In the genomic region with DNA sequence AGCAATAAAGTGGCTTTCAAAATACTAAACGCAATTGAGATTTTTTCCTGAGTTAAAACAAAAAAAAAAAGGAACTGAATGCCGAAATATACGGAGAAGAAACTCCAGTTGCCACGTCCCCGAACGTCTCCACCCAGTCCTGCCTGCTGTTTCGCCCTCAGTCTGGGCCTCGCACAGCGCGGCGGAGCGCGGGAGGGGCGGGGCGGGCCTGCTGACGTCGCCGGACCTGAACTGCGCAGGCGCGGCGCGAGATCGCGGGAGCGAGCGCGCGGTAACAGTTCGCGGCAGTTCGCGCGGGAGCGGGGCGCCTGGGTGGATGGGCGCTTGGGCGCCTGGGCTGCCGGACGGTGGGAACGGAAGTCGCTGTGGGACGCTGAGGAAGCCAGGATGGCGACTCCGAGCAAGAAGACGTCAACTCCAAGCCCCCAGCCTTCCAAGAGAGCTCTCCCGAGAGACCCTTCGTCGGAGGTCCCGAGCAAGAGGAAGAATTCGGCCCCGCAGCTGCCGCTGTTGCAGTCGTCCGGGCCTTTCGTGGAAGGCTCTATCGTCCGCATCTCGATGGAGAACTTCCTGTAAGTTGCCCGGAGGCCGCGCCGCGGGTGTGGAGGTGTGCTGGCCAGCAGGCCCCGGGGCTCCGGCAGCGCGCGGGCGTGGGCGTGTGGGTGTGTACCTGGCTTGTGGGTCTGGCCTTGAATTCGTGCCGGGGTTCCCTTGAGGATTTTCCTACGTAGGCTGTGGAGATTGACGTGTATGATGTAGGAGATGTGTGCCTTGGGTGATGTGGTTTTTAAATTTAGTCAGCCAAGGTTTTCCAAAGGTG, we compare ENCODE assay signal across 8 cellular contexts. TPM values are rescaled to one million over a fixed set of nuclear protein-coding genes. Genes with fewer than 3 reads are reported as not detected.
DNase-seq lines count a peak whose midpoint lies in the region; ATAC-seq, FAIRE-seq and TF ChIP-seq lines count a peak whose summit lies in the region.

A gene (plus strand): TSS at position 287 of the 820 bp plus-strand sequence. CDS start 101 bp downstream, at position 388.

- no peaks in the 10 kb centered on the region for H3K9me3 Mint-ChIP-seq in activated CD8-positive, alpha-beta memory T cell treated with anti-CD3 and anti-CD28 coated beads, Interleukin-2, amount 10 ng/mL, durations not matched to agents 7 days and 5 days (ENCODE audit: low read depth)

- H2BK12ac ChIP-seq in H1 (ENCODE audit: low read depth, low read length) (no peak within 1 kb of the TSS), mesenchymal stem cell (ENCODE audit: low read length in 2 of 2) (peak within 1 kb of the TSS; percentile 48 to 55)

- H3K79me1 ChIP-seq in H1 (ENCODE audit: low read depth, low read length) (no peaks in the 10 kb centered on the region), mesenchymal stem cell (replicated peaks; ENCODE audit: low read length, poor library complexity, severe bottlenecking) (peaks cover 6% of the 10 kb centered on the region)

- H4K8ac ChIP-seq in H1 (ENCODE audit: extremely low read depth, insufficient read depth, low read length) = peak within 1 kb of the TSS; percentile 96
- peak within 1 kb of the TSS; percentile 99 for H4K8ac ChIP-seq in mesenchymal stem cell (ENCODE audit: low read length)

- peaks cover 9 to 48% of the 10 kb centered on the region in 2 experiments for H3K79me2 ChIP-seq in H1 (ENCODE audit: control insufficient read depth in 1 of 2, insufficient read depth in 2 of 2, low read length in 2 of 2)

- peak within 1 kb of the TSS; percentile 98 for H3K4me3 ChIP-seq in HUES48 (ENCODE audit: low read depth, low read length)
- peak within 1 kb of the TSS; percentile 89 for H3K4me3 ChIP-seq in NT2/D1 (ENCODE audit: insufficient read length, low read depth)
- peak within 1 kb of the TSS; percentile 80 to 96 (median 92) for H3K4me3 ChIP-seq in H1 (ENCODE audit: extremely low read depth in 1 of 4, insufficient read depth in 2 of 4, low read depth in 3 of 4, low read length in 4 of 4)
- H3K4me3 ChIP-seq in mesenchymal stem cell (ENCODE audit: insufficient read depth in 1 of 2, low read depth in 1 of 2, low read length in 2 of 2) = peak within 1 kb of the TSS; percentile 67 to 97

- H2BK15ac ChIP-seq in H1 (ENCODE audit: low read length) (no peak within 1 kb of the TSS; the same call in 1 of the 2 replicates), mesenchymal stem cell (ENCODE audit: low read depth, poor library complexity, severe bottlenecking) (peak within 1 kb of the TSS; percentile 62)

- TF ChIP-seq POLR2A in H1 (IDR thresholded peaks at IDR 0.05; ENCODE audit: control extremely low read depth in 1 of 2, low read depth in 2 of 2, low read length in 2 of 2) = peak; percentile 86 to 91

- in situ Hi-C loops in Caki2 (cut with HindIII; ENCODE audit: low pct_unique_long_range_greater_than_20kb, low sequenced_read_pairs) = no loop called here

- 1% methylated on average over 37 of the region's 75 CpGs; no CpG with 5 or more reads in 1 of the 2 experiments for WGBS in H1 (ENCODE audit: extremely low coverage in 1 of 2, insufficient coverage in 1 of 2, insufficient read length in 1 of 2, insufficient replicate concordance in 2 of 2, low coverage in 1 of 2, low lambda C conversion rate in 2 of 2, missing lambda C conversion rate in 1 of 2), 2 experiments
- under 1% methylated on average over 61 of the region's 75 CpGs for WGBS in mesenchymal stem cell

- no peak for TF ChIP-seq RAD21 in H1 (IDR thresholded peaks at IDR 0.05 in 1 of 2, conservative IDR thresholded peaks at IDR 0.05 in 1 of 2; ENCODE audit: low read depth in 2 of 2, low read length in 2 of 2)

- peak within 1 kb of the TSS; percentile 70 for H3K56ac ChIP-seq in H1 (replicated peaks; ENCODE audit: insufficient read length, low read depth, low read length)

- no peak for TF ChIP-seq EP300 in H1 (IDR thresholded peaks at IDR 0.05; ENCODE audit: borderline replicate concordance in 1 of 2, low read depth in 2 of 2, low read length in 2 of 2)

- no peaks in the 10 kb centered on the region for H3K27me3 ChIP-seq in HUES48 (ENCODE audit: control insufficient read depth, insufficient read depth, low read length)
- H3K27me3 ChIP-seq in NT2/D1 (ENCODE audit: insufficient read depth, insufficient read length) = no peaks in the 10 kb centered on the region
- no peaks in the 10 kb centered on the region for H3K27me3 ChIP-seq in H1 (replicated peaks in 1 of 4; ENCODE audit: control insufficient read depth in 3 of 4, extremely low read depth in 1 of 4, insufficient read depth in 3 of 4, low read length in 3 of 4)
- no peaks in the 10 kb centered on the region for H3K27me3 ChIP-seq in mesenchymal stem cell (ENCODE audit: control insufficient read depth in 1 of 2, insufficient read depth in 1 of 2, low read length in 2 of 2)

- DNase-seq in Caki2 (ENCODE audit: low read depth) (peak; percentile 87), NT2/D1 (ENCODE audit: low read depth, low spot score) (peak; percentile 77), H1 (ENCODE audit: low read depth in 1 of 2, low spot score in 2 of 2) (peak; percentile 68 to 91), mesenchymal stem cell (peak; percentile 91)
- peak; percentile 91 for DNase-seq in activated CD8-positive, alpha-beta memory T cell treated with anti-CD3 and anti-CD28 coated beads, Interleukin-2, amount 10 ng/mL, durations not matched to agents 7 days and 5 days
- peak; percentile 64 for DNase-seq in stimulated activated CD8-positive, alpha-beta memory T cell treated with anti-CD3 and anti-CD28 coated beads, Interleukin-12 subunit alpha, Interleukin-12 subunit beta, amount 100 ng/mL, for 24 hours (ENCODE audit: extremely low read depth)

- H3K23ac ChIP-seq in H1 (ENCODE audit: insufficient read length) (no peak within 1 kb of the TSS), mesenchymal stem cell (ENCODE audit: low read length in 2 of 2) (peak within 1 kb of the TSS in 1 of 2 experiments; percentile 93)

- POLR2A ChIA-PET in H1 (lab: Charles Lee; ENCODE audit: partially characterized antibody) = interaction anchor here (0.7 to 1.5 kb wide), 3 partner anchors 10 to 38 kb away, joined by 3 to 6 read pairs (median 3); no protein-coding TSS in a partner anchor

- H3K9ac ChIP-seq in HUES48 (ENCODE audit: low read depth, low read length) = peak within 1 kb of the TSS; percentile 87
- peak within 1 kb of the TSS; percentile 92 for H3K9ac ChIP-seq in NT2/D1 (ENCODE audit: insufficient read length, low read depth)
- H3K9ac ChIP-seq in H1 (replicated peaks in 1 of 4; ENCODE audit: extremely low read depth in 1 of 4, low read depth in 3 of 4, low read length in 3 of 4) = peak within 1 kb of the TSS; percentile 68 to 86 (median 84)
- peak within 1 kb of the TSS; percentile 97 for H3K9ac ChIP-seq in mesenchymal stem cell (ENCODE audit: low read length)

- peak within 1 kb of the TSS; percentile 96 for H3K27ac Mint-ChIP-seq in activated CD8-positive, alpha-beta memory T cell treated with anti-CD3 and anti-CD28 coated beads, Interleukin-2, amount 10 ng/mL, durations not matched to agents 7 days and 5 days

- H3K27me3 Mint-ChIP-seq in activated CD8-positive, alpha-beta memory T cell treated with anti-CD3 and anti-CD28 coated beads, Interleukin-2, amount 10 ng/mL, durations not matched to agents 7 days and 5 days = no peaks in the 10 kb centered on the region

- H3K27ac ChIP-seq in HUES48 (ENCODE audit: low read depth, low read length) (peak within 1 kb of the TSS; percentile 92), H1 (ENCODE audit: low read depth, low read length) (peak within 1 kb of the TSS; percentile 73), mesenchymal stem cell (ENCODE audit: low read length, poor library complexity, severe bottlenecking) (peak within 1 kb of the TSS; percentile 96)

- H2BK20ac ChIP-seq in H1 (ENCODE audit: low read length) = peak within 1 kb of the TSS; percentile 49; the same call in 1 of the 2 replicates

- peaks cover 6 to 7% of the 10 kb centered on the region in 2 experiments for H4K20me1 ChIP-seq in H1 (replicated peaks in 1 of 2; ENCODE audit: control insufficient read depth in 1 of 2, insufficient read depth in 2 of 2, low read length in 2 of 2)

- H3K9me3 ChIP-seq in HUES48 (ENCODE audit: control insufficient read depth, insufficient read depth, low read length) = no peaks in the 10 kb centered on the region
- no peaks in the 10 kb centered on the region for H3K9me3 ChIP-seq in NT2/D1 (ENCODE audit: insufficient read depth, low read length)
- no peaks in the 10 kb centered on the region for H3K9me3 ChIP-seq in H1 (ENCODE audit: insufficient read depth in 2 of 2, low read depth in 1 of 2, low read length in 1 of 2)
- no peaks in the 10 kb centered on the region for H3K9me3 ChIP-seq in mesenchymal stem cell (ENCODE audit: control insufficient read depth, low read length)

- CTCF ChIA-PET in activated CD8-positive, alpha-beta memory T cell treated with anti-CD3 and anti-CD28 coated beads, Interleukin-2, amount 10 ng/mL, durations not matched to agents 7 days and 5 days (lab: Charles Lee) = interaction anchor here (0.8 kb wide), 1 partner anchor 21 kb away, joined by 3 read pairs; no protein-coding TSS in a partner anchor
- CTCF ChIA-PET in H1 (lab: Charles Lee; ENCODE audit: partially characterized antibody) = interaction anchor here (0.7 kb wide), 1 partner anchor 81 kb away, joined by 5 read pairs; no protein-coding TSS in a partner anchor

- H3K36me3 ChIP-seq in HUES48 (ENCODE audit: control insufficient read depth, insufficient read depth, low read length) = peaks cover 24% of the 10 kb centered on the region
- peaks cover 38% of the 10 kb centered on the region for H3K36me3 ChIP-seq in NT2/D1 (ENCODE audit: insufficient read depth, insufficient read length, low read length)
- peaks cover 0 to 6% (median 0%) of the 10 kb centered on the region in 4 experiments; a peak in 1 of 8 replicates for H3K36me3 ChIP-seq in H1 (ENCODE audit: control insufficient read depth in 2 of 4, insufficient read depth in 4 of 4, low read length in 3 of 4)
- H3K36me3 ChIP-seq in mesenchymal stem cell (ENCODE audit: control insufficient read depth in 1 of 2, insufficient read depth in 2 of 2, low read depth in 1 of 2, low read length in 2 of 2) = peaks cover 0 to 19% of the 10 kb centered on the region in 2 experiments

- H3K4me1 ChIP-seq in HUES48 (ENCODE audit: control insufficient read depth, insufficient read depth, low read length) (peaks cover 46% of the 10 kb centered on the region), NT2/D1 (ENCODE audit: insufficient read depth, insufficient read length) (no peaks in the 10 kb centered on the region), H1 (replicated peaks in 1 of 4; ENCODE audit: control insufficient read depth in 3 of 4, insufficient read depth in 4 of 4, low read length in 3 of 4) (peaks cover 0 to 4% (median 2%) of the 10 kb centered on the region in 4 experiments; a peak in 3 of 7 replicates), mesenchymal stem cell (ENCODE audit: control insufficient read depth, insufficient read depth, low read depth, low read length) (peaks cover 15% of the 10 kb centered on the region)

- no peaks in the 10 kb centered on the region; the same call in 1 of the 2 replicates for H3K23me2 ChIP-seq in H1 (ENCODE audit: low read depth, low read length)

- H4K91ac ChIP-seq in H1 (replicated peaks; ENCODE audit: insufficient read length, low read length) (peak within 1 kb of the TSS; percentile 71), mesenchymal stem cell (ENCODE audit: low read length) (peak within 1 kb of the TSS; percentile 99)

- H3K18ac ChIP-seq in H1 (ENCODE audit: extremely low read depth, low read length) = peak within 1 kb of the TSS; percentile 86
- H3K18ac ChIP-seq in mesenchymal stem cell (ENCODE audit: low read depth in 1 of 2, low read length in 2 of 2) = peak within 1 kb of the TSS; percentile 88 to 96

- H4K5ac ChIP-seq in H1 (ENCODE audit: insufficient read length, low read depth, low read length) = peak within 1 kb of the TSS; percentile 50

- no peak for FAIRE-seq in H1 (lab: Jason Lieb, UNC)

- H2BK5ac ChIP-seq in H1 (ENCODE audit: low read depth, low read length) (0 out of 2 replicates have a peak within 1 kb of the TSS, but pooled peaks have one; percentile 72), mesenchymal stem cell (ENCODE audit: low read depth, low read length, poor library complexity, severe bottlenecking) (peak within 1 kb of the TSS; percentile 71)

- no peak within 1 kb of the TSS for H2AK5ac ChIP-seq in H1 (ENCODE audit: low read depth, low read length)
- H2AK5ac ChIP-seq in mesenchymal stem cell (ENCODE audit: low read length, severe bottlenecking) = peak within 1 kb of the TSS; percentile 53

- H3K14ac ChIP-seq in H1 (ENCODE audit: insufficient read length) (no peak within 1 kb of the TSS), mesenchymal stem cell (ENCODE audit: low read length in 2 of 2) (peak within 1 kb of the TSS in 1 of 2 experiments; percentile 96)

- H3K4me2 ChIP-seq in H1 (ENCODE audit: insufficient read depth in 1 of 2, low read depth in 2 of 2, low read length in 2 of 2) = peak within 1 kb of the TSS; percentile 81 to 86
- peak within 1 kb of the TSS; percentile 75 for H3K4me2 ChIP-seq in mesenchymal stem cell (ENCODE audit: low read length, poor library complexity, severe bottlenecking)

- H3K36me3 Mint-ChIP-seq in activated CD8-positive, alpha-beta memory T cell treated with anti-CD3 and anti-CD28 coated beads, Interleukin-2, amount 10 ng/mL, durations not matched to agents 7 days and 5 days = peaks cover 35% of the 10 kb centered on the region

- ATAC-seq in GM21423 (IDR thresholded peaks at IDR 0.05; ENCODE audit: unreplicated experiment) = peak; percentile 80
- ATAC-seq in activated CD8-positive, alpha-beta memory T cell treated with anti-CD3 and anti-CD28 coated beads, Interleukin-2, amount 10 ng/mL, durations not matched to agents 7 days and 5 days = peak; percentile 92

- H3K4ac ChIP-seq in H1 (replicated peaks; ENCODE audit: insufficient read length, low read depth, low read length) = no peak within 1 kb of the TSS
- H3K4ac ChIP-seq in mesenchymal stem cell (ENCODE audit: low read depth in 1 of 2, low read length in 2 of 2) = peak within 1 kb of the TSS; percentile 90 to 98

- H2BK120ac ChIP-seq in H1 (replicated peaks; ENCODE audit: low read depth, low read length) (no peak within 1 kb of the TSS), mesenchymal stem cell (ENCODE audit: low read depth, low read length) (peak within 1 kb of the TSS; percentile 86)

- H3K4me1 Mint-ChIP-seq in activated CD8-positive, alpha-beta memory T cell treated with anti-CD3 and anti-CD28 coated beads, Interleukin-2, amount 10 ng/mL, durations not matched to agents 7 days and 5 days = peaks cover 53% of the 10 kb centered on the region

- TF ChIP-seq CTCF in H1 (IDR thresholded peaks at IDR 0.05; ENCODE audit: control extremely low read depth in 1 of 3, insufficient read depth in 1 of 3, low read depth in 1 of 3, low read length in 3 of 3) = no peak

- H2AFZ ChIP-seq in H1 (ENCODE audit: low read length) = peak within 1 kb of the TSS; percentile 84
- peak within 1 kb of the TSS; percentile 46 for H2AFZ ChIP-seq in mesenchymal stem cell (ENCODE audit: low read depth, low read length)

- peak within 1 kb of the TSS; percentile 91 for H3K4me3 Mint-ChIP-seq in activated CD8-positive, alpha-beta memory T cell treated with anti-CD3 and anti-CD28 coated beads, Interleukin-2, amount 10 ng/mL, durations not matched to agents 7 days and 5 days

RNA-seq across cellular contexts. Expression of the gene that starts here (rescaled TPM):
- total RNA-seq in Caki2 (2014; rRNA removed; shearing (Covaris generic); ENCODE audit: low replicate concordance) = 4.6 and 12.7 TPM in 2 replicates
- total RNA-seq in activated CD8-positive, alpha-beta memory T cell treated with anti-CD3 and anti-CD28 coated beads, Interleukin-2, amount 10 ng/mL, durations not matched to agents 7 days and 5 days = 10 to 100 TPM; 38.0 to 39.4 TPM
- total RNA-seq in H1 (2021; fragmentation: NEBNext Ultra II Directional; extraction: Animal tissue kit (Norgen Biotek cat#: 25700)) = 22.5 and 22.6 TPM in 2 replicates
- 3.8 and 4.5 TPM in 2 replicates for polyA plus RNA-seq in H1 (2011; rRNA removed)
- polyA plus RNA-seq in H1 (2011; cell fraction: cytosol; rRNA removed) = 8.3 TPM
- polyA plus RNA-seq in H1 (2011; cell fraction: nucleus; rRNA removed) = 4.8 TPM
- polyA plus RNA-seq in H1 (2012, experiment 1 of 2) = 6.3 to 16.5 TPM (median 7.3 TPM) in 4 replicates
- polyA plus RNA-seq in H1 (2012, experiment 2 of 2) = 0.50 TPM
- polyA plus RNA-seq in H1 (2013, experiment 1 of 2) = 17.1 TPM
- polyA plus RNA-seq in H1 (2013, experiment 2 of 2) = 15.6 TPM
- polyA minus RNA-seq in H1 (2011; rRNA and poly(A)+ RNA removed) = 5.3 and 8.9 TPM in 2 replicates
- polyA minus RNA-seq in H1 (2011; cell fraction: cytosol; rRNA and poly(A)+ RNA removed) = 7.9 TPM
- polyA minus RNA-seq in H1 (2011; cell fraction: nucleus; rRNA and poly(A)+ RNA removed) = 16.3 TPM
- 22.6 TPM for polyA plus RNA-seq in mesenchymal stem cell (2013, experiment 1 of 2)
- 22.2 TPM for polyA plus RNA-seq in mesenchymal stem cell (2013, experiment 2 of 2)

Comparison
In these comparisons a context has a peak if more than half of its experiments do, and no peak if none do; other contexts are left out.
1. Peak in every context shown above with its lines: DNase-seq, ATAC-seq, H3K4me3 ChIP-seq and H3K27ac ChIP-seq.